Comparison of ENCODE assay signal across 24 cellular contexts in genomic region chr7:46035166-46035565, GRCh38.
"Had no signal": no experiment of that assay in that cellular context is flagged by ENCODE, and none has a peak within 500 bp of the region (broad histone marks: within the 10 kb centered on the region; RNA-seq: fewer than 3 reads in every experiment).

No MANE protein-coding gene starts in this region.

- H3K9me3 ChIP-seq: body of pancreas, colonic mucosa, gastrocnemius medialis, heart left ventricle, sigmoid colon had no signal

- DNase-seq: activated B cell treated with CpG ODN at 0.5 μM for 24 hours; activated CD4-positive, alpha-beta T cell treated with anti-CD3 and anti-CD28 coated beads for 48 hours; activated CD8-positive, alpha-beta T cell treated with anti-CD3 and anti-CD28 coated beads for 36 hours; activated naive CD4-positive, alpha-beta T cell treated with Interleukin-2 at 50 U/mL for 16 hours; activated naive CD8-positive, alpha-beta T cell treated with anti-CD3 and anti-CD28 coated beads, Interleukin-2, amount 10 ng/mL, durations not matched to agents 7 days and 5 days; activated T-cell treated with anti-CD3 and anti-CD28 coated beads, Interleukin-2, amount 50 U/mL, for 1 hour; body of pancreas; central memory CD4-positive, alpha-beta T cell; colonic mucosa; erythroblast; gastrocnemius medialis; heart left ventricle; kidney glomerular epithelial cell; left ventricle myocardium superior; mesenchymal stem cell; natural killer cell; sigmoid colon; stimulated activated CD4-positive, alpha-beta T cell treated with anti-CD3 and anti-CD28 coated beads, Interleukin-12 subunit alpha, Interleukin-12 subunit beta, amount 100 ng/mL, for 4 hours; stimulated activated CD4-positive, alpha-beta T cell treated with anti-CD3 and anti-CD28 coated beads, Interleukin-1b, Interleukin-23, amount 100 ng/mL, for 48 hours; stimulated activated CD8-positive, alpha-beta memory T cell treated with anti-CD3 and anti-CD28 coated beads, Interleukin-4, amount 100 ng/mL, for 48 hours; stimulated activated naive CD4-positive, alpha-beta T cell; T-helper 1 cell; T-helper 9 cell had no signal

- H3K4me3 ChIP-seq: body of pancreas, colonic mucosa, gastrocnemius medialis, heart left ventricle, sigmoid colon had no signal

- H2AFZ ChIP-seq: parathyroid adenoma had no signal

- H3K27me3 ChIP-seq: body of pancreas, colonic mucosa, gastrocnemius medialis, heart left ventricle, sigmoid colon had no signal

- H3K9ac ChIP-seq: parathyroid adenoma had no signal

- H3K27ac ChIP-seq: body of pancreas, colonic mucosa, gastrocnemius medialis, heart left ventricle, parathyroid adenoma, sigmoid colon had no signal

- H3K4me1 ChIP-seq: body of pancreas, colonic mucosa, gastrocnemius medialis, parathyroid adenoma, sigmoid colon had no signal

- H3K79me2 ChIP-seq: parathyroid adenoma had no signal

- H3K36me3 ChIP-seq: colonic mucosa, gastrocnemius medialis, heart left ventricle, sigmoid colon had no signal
